In genomic region chr3:172678068-172678467, GRCh38 we compare ENCODE assay signal across 13 cellular contexts. TPM values are rescaled to one million over a fixed set of nuclear protein-coding genes. Genes with fewer than 3 reads are reported as not detected.
DNase-seq lines count a peak whose midpoint lies in the region; ATAC-seq, FAIRE-seq and TF ChIP-seq lines count a peak whose summit lies in the region.
"Had no signal": no experiment of that assay in that cellular context is flagged by ENCODE, and none has a peak within 500 bp of the region (broad histone marks: within the 10 kb centered on the region; RNA-seq: fewer than 3 reads in every experiment).

No MANE protein-coding gene starts in this region.

- no peaks in the 10 kb centered on the region for H3K9me3 ChIP-seq in heart left ventricle
- H3K9me3 ChIP-seq in right atrium auricular region, result no peaks in the 10 kb centered on the region
- no peaks in the 10 kb centered on the region for H3K9me3 ChIP-seq in aorta (ENCODE audit: control insufficient read depth, low read length)
- H3K9me3 ChIP-seq in BE2C, result no peaks in the 10 kb centered on the region
- H3K9me3 ChIP-seq: right lobe of liver, testis had no signal

- WGBS in heart left ventricle, 4 donors, result 32 to 55% (median 36%) methylated on average over 1 of the region's 1 CpG
- WGBS in aorta, 2 donors, result 4 to 7% methylated on average over 1 of the region's 1 CpG

- H3K36me3 ChIP-seq in heart left ventricle (no peaks in the 10 kb centered on the region), right atrium auricular region (no peaks in the 10 kb centered on the region), bronchial epithelial cell (ENCODE audit: control insufficient read depth, insufficient read depth, low read length) (no peaks in the 10 kb centered on the region), aorta (ENCODE audit: control insufficient read depth in 1 of 2, insufficient read depth in 2 of 2, low read length in 1 of 2) (no peaks in the 10 kb centered on the region), BE2C (no peaks in the 10 kb centered on the region)
- H3K36me3 ChIP-seq: right lobe of liver had no signal

- ATAC-seq in heart left ventricle (peak in 1 of 4 donors; percentile 14), aorta (ENCODE audit: low FRiP score) (peak; percentile 15), GM19467 (IDR thresholded peaks at IDR 0.05; ENCODE audit: unreplicated experiment) (no peak)
- ATAC-seq: activated CD8-positive, alpha-beta memory T cell treated with anti-CD3 and anti-CD28 coated beads, Interleukin-2, amount 10 ng/mL, durations not matched to agents 7 days and 5 days; right lobe of liver had no signal

- FAIRE-seq in bronchial epithelial cell (lab: Jason Lieb, UNC), result no peak
- FAIRE-seq: RCC 7860 had no signal

- no peak overlapping the region for H3K4me3 ChIP-seq in heart left ventricle
- H3K4me3 ChIP-seq in right atrium auricular region, result no peak overlapping the region
- no peak overlapping the region for H3K4me3 ChIP-seq in bronchial epithelial cell (ENCODE audit: low read depth, low read length)
- no peak overlapping the region for H3K4me3 ChIP-seq in aorta (ENCODE audit: low read length in 2 of 2)
- no peak overlapping the region for H3K4me3 ChIP-seq in BE2C (ENCODE audit: low read depth, low read length)
- H3K4me3 ChIP-seq: right lobe of liver, testis had no signal

- DNase-seq in heart left ventricle (no peak), right atrium auricular region (ENCODE audit: low spot score) (no peak), bronchial epithelial cell (ENCODE audit: low read depth) (peak; percentile 28), medulla oblongata (ENCODE audit: extremely low spot score) (peak; percentile 56), aorta (no peak), BE2C (no peak)
- no peak for DNase-seq in activated T-cell treated with anti-CD3 and anti-CD28 coated beads, Interleukin-2, amount 50 U/mL, for 1 hour
- DNase-seq: activated CD8-positive, alpha-beta memory T cell treated with anti-CD3 and anti-CD28 coated beads, Interleukin-2, amount 10 ng/mL, durations not matched to agents 7 days and 5 days; DMS79 treated with DMSO at 0.1 percent for 48 hours; right lobe of liver; testis had no signal

- TF ChIP-seq POLR2A in heart left ventricle (IDR thresholded peaks at IDR 0.05), result no peak

- H3K27ac ChIP-seq in heart left ventricle (peak overlapping the region in 9 of 12 donors; percentile 7 to 83 (median 73)), right atrium auricular region (peak overlapping the region in 1 of 2 donors; percentile 78), aorta (ENCODE audit: low read depth in 1 of 2, low read length in 2 of 2) (no peak overlapping the region)
- H3K27ac ChIP-seq: right lobe of liver, testis had no signal

- H3K4me1 ChIP-seq in heart left ventricle (peaks cover 0 to 46% (median 19%) of the 10 kb centered on the region in 12 donors), right atrium auricular region (peaks cover 0 to 45% of the 10 kb centered on the region in 2 donors), aorta (ENCODE audit: control insufficient read depth in 1 of 2, insufficient read depth in 2 of 2, low read length in 2 of 2) (peaks cover 2 to 8% of the 10 kb centered on the region in 2 donors), BE2C (no peaks in the 10 kb centered on the region)
- H3K4me1 ChIP-seq: right lobe of liver had no signal

- intact Hi-C loops in heart left ventricle (cut with DNase I) (loop anchor here in 4 of 10 donors (5.0 to 10.0 kb wide), 2 partner anchors 34 to 67 kb away; partner anchors contain the start of gene NCEH1 (in 3 of the 4)), aorta (cut with DNase I) (no loop called here)

- H3K27me3 ChIP-seq in heart left ventricle (no peaks in the 10 kb centered on the region), right atrium auricular region (no peaks in the 10 kb centered on the region), bronchial epithelial cell (ENCODE audit: control insufficient read depth, insufficient read depth, low read length) (no peaks in the 10 kb centered on the region), aorta (ENCODE audit: control insufficient read depth in 1 of 2, insufficient read depth in 2 of 2, low read length in 1 of 2) (no peaks in the 10 kb centered on the region), BE2C (no peaks in the 10 kb centered on the region)
- H3K27me3 ChIP-seq: right lobe of liver, testis had no signal

- no peak for TF ChIP-seq CTCF in heart left ventricle (IDR thresholded peaks at IDR 0.05)
- no peak for TF ChIP-seq CTCF in right atrium auricular region (IDR thresholded peaks at IDR 0.05)
- no peak for TF ChIP-seq CTCF in bronchial epithelial cell (IDR thresholded peaks at IDR 0.05; ENCODE audit: insufficient read depth, low read length, severe bottlenecking)
- TF ChIP-seq CTCF in BE2C (IDR thresholded peaks at IDR 0.05; ENCODE audit: low read depth, low read length), result no peak

RNA-seq across cellular contexts. Expression of gene NCEH1, which starts 32.8 kb away (rescaled TPM):
- total RNA-seq in heart left ventricle (10 to 100 TPM; 39.1 to 72.7 (median 52.0) TPM), right atrium auricular region (10 to 100 TPM; 14.3 to 21.1 TPM), bronchial epithelial cell (3.8 and 5.3 TPM in 2 replicates), aorta (10 to 100 TPM; 10.2 to 12.5 TPM)
- polyA plus RNA-seq in heart left ventricle (10 to 100 TPM; 10.9 to 24.3 TPM), aorta (1 to 10 TPM; 2.3 to 2.8 TPM)
- 4.0 TPM for polyA plus RNA-seq in BE2C (2012; ENCODE audit: insufficient read depth, insufficient read length, low read depth)

Comparison
In these comparisons a context has a peak if more than half of its experiments do, and no peak if none do; other contexts are left out.
1. DNase-seq: peak in bronchial epithelial cell (single experiment) and medulla oblongata (single experiment); none in heart left ventricle (0 of 5), right atrium auricular region (single experiment), aorta (0 of 2), BE2C (single experiment) and activated T-cell treated with anti-CD3 and anti-CD28 coated beads, Interleukin-2, amount 50 U/mL, for 1 hour (single experiment).
2. H3K27ac ChIP-seq: peak in heart left ventricle (9 of 12); none in aorta (0 of 2).